ENCODE assay signal across 25 cellular contexts in genomic region chr12:70467476-70467875, GRCh38.
"Had no signal": no experiment of that assay in that cellular context is flagged by ENCODE, and none has a peak within 500 bp of the region (broad histone marks: within the 10 kb centered on the region; RNA-seq: fewer than 3 reads in every experiment).

No MANE protein-coding gene starts in this region.

- H3K36me3 Mint-ChIP-seq: activated CD4-positive, alpha-beta memory T cell treated with anti-CD3 and anti-CD28 coated beads for 36 hours; brain had no signal

- DNase-seq: activated CD4-positive, alpha-beta memory T cell treated with anti-CD3 and anti-CD28 coated beads for 36 hours; activated CD4-positive, alpha-beta T cell treated with anti-CD3 and anti-CD28 coated beads, Interleukin-2, amount 10 ng/mL, durations not matched to agents 7 days and 5 days; activated CD4-positive, CD25-positive, alpha-beta regulatory T cell; activated gamma-delta T cell; activated naive CD4-positive, alpha-beta T cell treated with anti-CD3 and anti-CD28 coated beads for 36 hours; activated T-cell treated with anti-CD3 and anti-CD28 coated beads for 4 hours; activated T-cell treated with anti-CD3 and anti-CD28 coated beads, Interleukin-2, amount 50 U/mL, for 48 hours; amygdala; KG1; NCI-H1092; NCI-H1417; NCI-H1930; NCI-H2107; NCI-H2171 treated with DMSO at 0.1 percent for 48 hours; NCI-H226; NCI-H526 treated with DMSO at 0.1 percent for 48 hours; OCI-M1; T-helper 1 cell had no signal

- ATAC-seq: activated T-helper 17 cell treated with anti-CD3 and anti-CD28 coated beads, Interleukin-2, amount 50 U/mL, for 72 hours had no signal

- H3K27me3 Mint-ChIP-seq: activated CD4-positive, alpha-beta T cell treated with anti-CD3 and anti-CD28 coated beads, Interleukin-2, amount 10 ng/mL, durations not matched to agents 7 days and 5 days had no signal

- H3K4me3 Mint-ChIP-seq: activated CD4-positive, alpha-beta memory T cell treated with anti-CD3 and anti-CD28 coated beads for 36 hours; activated CD4-positive, alpha-beta T cell treated with anti-CD3 and anti-CD28 coated beads, Interleukin-2, amount 10 ng/mL, durations not matched to agents 7 days and 5 days; activated naive CD4-positive, alpha-beta T cell treated with anti-CD3 and anti-CD28 coated beads for 36 hours; activated naive CD8-positive, alpha-beta T cell; activated T-helper 17 cell treated with anti-CD3 and anti-CD28 coated beads, Interleukin-2, amount 50 U/mL, for 72 hours; brain; central memory CD8-positive, alpha-beta T cell had no signal

- H3K9me3 Mint-ChIP-seq: activated T-helper 17 cell treated with anti-CD3 and anti-CD28 coated beads, Interleukin-2, amount 50 U/mL, for 72 hours; central memory CD8-positive, alpha-beta T cell had no signal

- H3K27ac Mint-ChIP-seq: activated CD4-positive, alpha-beta memory T cell treated with anti-CD3 and anti-CD28 coated beads for 36 hours; activated CD4-positive, alpha-beta T cell treated with anti-CD3 and anti-CD28 coated beads, Interleukin-2, amount 10 ng/mL, durations not matched to agents 7 days and 5 days; activated naive CD4-positive, alpha-beta T cell treated with anti-CD3 and anti-CD28 coated beads for 36 hours; activated naive CD8-positive, alpha-beta T cell; activated T-helper 17 cell treated with anti-CD3 and anti-CD28 coated beads, Interleukin-2, amount 50 U/mL, for 72 hours; brain had no signal

- H3K4me1 Mint-ChIP-seq: activated CD4-positive, alpha-beta T cell treated with anti-CD3 and anti-CD28 coated beads, Interleukin-2, amount 10 ng/mL, durations not matched to agents 7 days and 5 days; activated T-helper 17 cell treated with anti-CD3 and anti-CD28 coated beads, Interleukin-2, amount 50 U/mL, for 72 hours; brain; central memory CD8-positive, alpha-beta T cell had no signal

- H3K27ac ChIP-seq: VCaP had no signal

- FAIRE-seq: astrocyte, RCC 7860 had no signal
